Comparison of ENCODE assay signal across 1 cellular context in genomic region chr16:14545346-14545884, GRCh38.
TF ChIP-seq lines count a peak whose summit lies in the region.

No MANE protein-coding gene starts in this region.

TF ChIP-seq in HepG2, 621 proteins besides CTCF, POLR2A, EP300 and RAD21 (continued from another document and continues in another):
- TF ChIP-seq AKNA (CRISPR knock-in tag; IDR thresholded peaks at IDR 0.05; ENCODE audit: borderline replicate concordance) (no peak), MXD3 (CRISPR knock-in tag; IDR thresholded peaks at IDR 0.05) (no peak), CHD4 (IDR thresholded peaks at IDR 0.05; ENCODE audit: borderline replicate concordance, low read length) (peak; percentile 84), ZNF460 (CRISPR knock-in tag; IDR thresholded peaks at IDR 0.05; ENCODE audit: borderline replicate concordance) (no peak), SKI (IDR thresholded peaks at IDR 0.05; ENCODE audit: partially characterized antibody) (peak; percentile 99), ZNF552 (CRISPR knock-in tag; IDR thresholded peaks at IDR 0.05; ENCODE audit: borderline replicate concordance) (no peak), ZSCAN20 (CRISPR knock-in tag; IDR thresholded peaks at IDR 0.05; ENCODE audit: borderline replicate concordance) (no peak), HOXA5 (CRISPR knock-in tag; IDR thresholded peaks at IDR 0.05) (peak; percentile 26; the same call in 1 of the 2 replicates), PTBP1 (IDR thresholded peaks at IDR 0.05; ENCODE audit: low read depth, low read length, poor library complexity, severe bottlenecking) (no peak), ZFP82 (CRISPR knock-in tag; IDR thresholded peaks at IDR 0.05; ENCODE audit: borderline replicate concordance) (no peak), IKZF4 (CRISPR knock-in tag; IDR thresholded peaks at IDR 0.05; ENCODE audit: borderline replicate concordance, low read depth, not compliant biosample characterization) (no peak), ZNF747 (CRISPR knock-in tag; IDR thresholded peaks at IDR 0.05; ENCODE audit: borderline replicate concordance) (no peak), ELF3 (CRISPR knock-in tag; IDR thresholded peaks at IDR 0.05) (peak; percentile 85), ZNF605 (CRISPR knock-in tag; IDR thresholded peaks at IDR 0.05) (no peak), ZNF639 (CRISPR knock-in tag; conservative IDR thresholded peaks at IDR 0.05) (no peak; the same call in 1 of the 2 replicates), E2F1 (CRISPR knock-in tag; IDR thresholded peaks at IDR 0.05) (no peak; the same call in 1 of the 2 replicates), PATZ1 (CRISPR knock-in tag; IDR thresholded peaks at IDR 0.05) (peak; percentile 85), ZNF644 (CRISPR knock-in tag; IDR thresholded peaks at IDR 0.05; ENCODE audit: low read depth) (peak; percentile 97), MLLT10 (CRISPR knock-in tag; IDR thresholded peaks at IDR 0.05) (no peak), YEATS4 (CRISPR knock-in tag; IDR thresholded peaks at IDR 0.05; ENCODE audit: borderline replicate concordance) (peak; percentile 61; the same call in 1 of the 2 replicates), NFRKB (IDR thresholded peaks at IDR 0.05) (no peak), ZNF589 (CRISPR knock-in tag; conservative IDR thresholded peaks at IDR 0.05) (no peak), CREBL2 (CRISPR knock-in tag; IDR thresholded peaks at IDR 0.05; ENCODE audit: borderline replicate concordance) (no peak), RAD51 (IDR thresholded peaks at IDR 0.05; ENCODE audit: borderline replicate concordance) (no peak), ELF4 (CRISPR knock-in tag; IDR thresholded peaks at IDR 0.05; ENCODE audit: borderline replicate concordance) (no peak), MED13 (CRISPR knock-in tag; IDR thresholded peaks at IDR 0.05) (no peak), KDM5B (CRISPR knock-in tag; IDR thresholded peaks at IDR 0.05; ENCODE audit: borderline replicate concordance) (no peak), PHF8 (CRISPR knock-in tag; IDR thresholded peaks at IDR 0.05) (peak; percentile 48; the same call in 1 of the 2 replicates), ZNF549 (CRISPR knock-in tag; IDR thresholded peaks at IDR 0.05) (no peak), SAP130 (CRISPR knock-in tag; IDR thresholded peaks at IDR 0.05; ENCODE audit: low read depth) (peak; percentile 89), KAT8 (CRISPR knock-in tag; IDR thresholded peaks at IDR 0.05) (peak; percentile 91), SIX4 (CRISPR knock-in tag; IDR thresholded peaks at IDR 0.05) (peak; percentile 69), HNF1B (CRISPR knock-in tag; IDR thresholded peaks at IDR 0.05) (no peak), ZFYVE20 (CRISPR knock-in tag; IDR thresholded peaks at IDR 0.05; ENCODE audit: borderline replicate concordance, low read depth) (no peak), MEIS2 (CRISPR knock-in tag; IDR thresholded peaks at IDR 0.05) (no peak; the same call in 1 of the 2 replicates), MATR3 (CRISPR knock-in tag; IDR thresholded peaks at IDR 0.05) (no peak), HDAC1 (CRISPR knock-in tag; IDR thresholded peaks at IDR 0.05) (peak; percentile 95), XRCC5 (optimal IDR thresholded peaks at IDR 0.05; ENCODE audit: low read length) (peak; percentile 78), IKZF1 (IDR thresholded peaks at IDR 0.05) (no peak), ZFP36 (IDR thresholded peaks at IDR 0.05; ENCODE audit: borderline replicate concordance, low read depth, low read length, partially characterized antibody) (no peak), ZNF841 (CRISPR knock-in tag; IDR thresholded peaks at IDR 0.05; ENCODE audit: borderline replicate concordance) (no peak), CHD2 (IDR thresholded peaks at IDR 0.05; ENCODE audit: low read depth, low read length) (no peak), ZNF101 (CRISPR knock-in tag; IDR thresholded peaks at IDR 0.05; ENCODE audit: borderline replicate concordance, low read depth) (no peak), ZNF30 (CRISPR knock-in tag; IDR thresholded peaks at IDR 0.05) (no peak), SRF (IDR thresholded peaks at IDR 0.05; ENCODE audit: low read depth, low read length) (0 out of 2 replicates have a peak, but pooled peaks have one; percentile 27), ZZZ3 (CRISPR knock-in tag; IDR thresholded peaks at IDR 0.05; ENCODE audit: borderline replicate concordance) (no peak), ZNF615 (CRISPR knock-in tag; IDR thresholded peaks at IDR 0.05; ENCODE audit: borderline replicate concordance) (no peak; the same call in 1 of the 2 replicates), HOXD1 (CRISPR knock-in tag; IDR thresholded peaks at IDR 0.05) (0 out of 2 replicates have a peak, but pooled peaks have one; percentile 47), ZKSCAN5 (CRISPR knock-in tag; IDR thresholded peaks at IDR 0.05) (no peak), ZUFSP (CRISPR knock-in tag; IDR thresholded peaks at IDR 0.05; ENCODE audit: borderline replicate concordance) (no peak), ZNF558 (CRISPR knock-in tag; IDR thresholded peaks at IDR 0.05; ENCODE audit: borderline replicate concordance) (no peak), SSRP1 (CRISPR knock-in tag; IDR thresholded peaks at IDR 0.05) (no peak), ZNF660 (CRISPR knock-in tag; IDR thresholded peaks at IDR 0.05; ENCODE audit: borderline replicate concordance, low read depth) (no peak), STAT6 (CRISPR knock-in tag; IDR thresholded peaks at IDR 0.05; ENCODE audit: borderline replicate concordance) (no peak; the same call in 1 of the 2 replicates), KLF6 (CRISPR knock-in tag; IDR thresholded peaks at IDR 0.05) (0 out of 2 replicates have a peak, but pooled peaks have one; percentile 11), ZNF431 (CRISPR knock-in tag; IDR thresholded peaks at IDR 0.05; ENCODE audit: borderline replicate concordance, low read depth) (no peak), ZNF235 (CRISPR knock-in tag; IDR thresholded peaks at IDR 0.05; ENCODE audit: borderline replicate concordance) (no peak), ZNF205 (CRISPR knock-in tag; IDR thresholded peaks at IDR 0.05) (peak; percentile 91)
